8 cellular contexts compared by ENCODE assay signal in genomic region chr16:78098544-78099371, GRCh38. TPM values are rescaled to one million over a fixed set of nuclear protein-coding genes. Genes with fewer than 3 reads are reported as not detected.
A peak's percentile ranks its signal among the peaks of the same experiment; 100 is the strongest.
DNase-seq lines count a peak whose midpoint lies in the region; ATAC-seq and TF ChIP-seq lines count a peak whose summit lies in the region.

No MANE protein-coding gene starts in this region.

- peaks cover 18% of the 10 kb centered on the region for H3K4me1 ChIP-seq in CD4-positive, CD25-positive, alpha-beta regulatory T cell (ENCODE audit: control insufficient read depth, insufficient read depth, low read length, poor library complexity, severe bottlenecking)

- H3K27me3 ChIP-seq in CD4-positive, CD25-positive, alpha-beta regulatory T cell (ENCODE audit: control insufficient read depth, insufficient read depth, low read length), result peaks cover 2% of the 10 kb centered on the region
- H3K27me3 ChIP-seq in MG63, result no peaks in the 10 kb centered on the region

- peak overlapping the region; percentile 82 to 92 (median 83) for H3K27ac Mint-ChIP-seq in CD4-positive, CD25-positive, alpha-beta regulatory T cell
- peak overlapping the region; percentile 95 for H3K27ac Mint-ChIP-seq in dendritic cell treated with granulocyte-macrophage colony-stimulating factor and Interleukin-4, amounts not matched to agents 40 ng/mL and 50 ng/mL, for 4 days
- peak overlapping the region; percentile 64 for H3K27ac Mint-ChIP-seq in nephron progenitor cell

- peak overlapping the region; percentile 87 to 96 (median 90) for H3K4me3 Mint-ChIP-seq in CD4-positive, CD25-positive, alpha-beta regulatory T cell
- H3K4me3 Mint-ChIP-seq in dendritic cell treated with granulocyte-macrophage colony-stimulating factor and Interleukin-4, amounts not matched to agents 40 ng/mL and 50 ng/mL, for 4 days, result peak overlapping the region; percentile 95
- peak overlapping the region; percentile 89 for H3K4me3 Mint-ChIP-seq in nephron progenitor cell

- no peaks in the 10 kb centered on the region for H3K36me3 ChIP-seq in CD4-positive, CD25-positive, alpha-beta regulatory T cell (ENCODE audit: control insufficient read depth, insufficient read depth, low read length)
- H3K36me3 ChIP-seq in MG63, result no peaks in the 10 kb centered on the region

- H3K4me3 ChIP-seq in CD4-positive, CD25-positive, alpha-beta regulatory T cell (ENCODE audit: low read depth, low read length), result peak overlapping the region; percentile 88
- H3K4me3 ChIP-seq in MG63, result peak overlapping the region; percentile 73

- no peak for TF ChIP-seq CTCF in nephron progenitor cell (IDR thresholded peaks at IDR 0.05)

- no peaks in the 10 kb centered on the region for H3K36me3 Mint-ChIP-seq in CD4-positive, CD25-positive, alpha-beta regulatory T cell
- H3K36me3 Mint-ChIP-seq in dendritic cell treated with granulocyte-macrophage colony-stimulating factor and Interleukin-4, amounts not matched to agents 40 ng/mL and 50 ng/mL, for 4 days (ENCODE audit: low read depth), result peaks cover 6% of the 10 kb centered on the region
- H3K36me3 Mint-ChIP-seq in nephron progenitor cell (ENCODE audit: low read depth), result peaks cover 6% of the 10 kb centered on the region

- peak in 1 of 3 donors; percentile 1 for DNase-seq in CD4-positive, CD25-positive, alpha-beta regulatory T cell
- no peak for DNase-seq in MG63
- no peak for DNase-seq in nephron progenitor cell
- no peak for DNase-seq in NCI-H2227 (lab: John Stamatoyannopoulos, UW; ENCODE audit: unreplicated experiment)
- no peak for DNase-seq in NCI-H2107 treated with DMSO at 0.1 percent for 48 hours (lab: John Stamatoyannopoulos, UW; ENCODE audit: unreplicated experiment)
- DNase-seq in NCI-H128 (lab: John Stamatoyannopoulos, UW; ENCODE audit: unreplicated experiment), result no peak
- DNase-seq in NOMO-1 treated with DMSO at 0.1 percent for 48 hours (lab: John Stamatoyannopoulos, UW; ENCODE audit: unreplicated experiment), result no peak

- H3K9me3 ChIP-seq in CD4-positive, CD25-positive, alpha-beta regulatory T cell (ENCODE audit: control insufficient read depth in 2 of 2, low read length in 2 of 2), result no peaks in the 10 kb centered on the region
- no peaks in the 10 kb centered on the region for H3K9me3 ChIP-seq in MG63

- H3K9me3 Mint-ChIP-seq in CD4-positive, CD25-positive, alpha-beta regulatory T cell, result peaks cover 0 to 4% (median 0%) of the 10 kb centered on the region in 7 donors
- no peaks in the 10 kb centered on the region for H3K9me3 Mint-ChIP-seq in dendritic cell treated with granulocyte-macrophage colony-stimulating factor and Interleukin-4, amounts not matched to agents 40 ng/mL and 50 ng/mL, for 4 days
- peaks cover 10% of the 10 kb centered on the region for H3K9me3 Mint-ChIP-seq in nephron progenitor cell

- intact Hi-C loops in dendritic cell treated with granulocyte-macrophage colony-stimulating factor and Interleukin-4, amounts not matched to agents 40 ng/mL and 50 ng/mL, for 4 days (cut with micrococcal nuclease), result loop anchor here (2.0 kb wide), 1 partner anchor 376 kb away; the partner anchor contains the start of gene NUDT7

- H3K27me3 Mint-ChIP-seq in CD4-positive, CD25-positive, alpha-beta regulatory T cell, result peaks cover 16% of the 10 kb centered on the region
- peaks cover 10% of the 10 kb centered on the region for H3K27me3 Mint-ChIP-seq in dendritic cell treated with granulocyte-macrophage colony-stimulating factor and Interleukin-4, amounts not matched to agents 40 ng/mL and 50 ng/mL, for 4 days
- H3K27me3 Mint-ChIP-seq in nephron progenitor cell (ENCODE audit: low read depth, poor library complexity), result peaks cover 4% of the 10 kb centered on the region

- H3K27ac ChIP-seq in CD4-positive, CD25-positive, alpha-beta regulatory T cell (ENCODE audit: insufficient read depth, low read length, poor library complexity, severe bottlenecking), result peak overlapping the region; percentile 94

- peaks cover 11 to 38% (median 21%) of the 10 kb centered on the region in 4 donors for H3K4me1 Mint-ChIP-seq in CD4-positive, CD25-positive, alpha-beta regulatory T cell
- peaks cover 27% of the 10 kb centered on the region for H3K4me1 Mint-ChIP-seq in dendritic cell treated with granulocyte-macrophage colony-stimulating factor and Interleukin-4, amounts not matched to agents 40 ng/mL and 50 ng/mL, for 4 days (ENCODE audit: low read depth)
- peaks cover 39% of the 10 kb centered on the region for H3K4me1 Mint-ChIP-seq in nephron progenitor cell

- no peak for ATAC-seq in CD4-positive, CD25-positive, alpha-beta regulatory T cell (ENCODE audit: low read depth in 2 of 2)

RNA-seq across cellular contexts. Expression of gene WWOX, which starts 0.7 kb away (rescaled TPM):
- 18.6 TPM for total RNA-seq in CD4-positive, CD25-positive, alpha-beta regulatory T cell
- 10 to 100 TPM; 10.3 to 13.6 (median 11.9) TPM for polyA plus RNA-seq in CD4-positive, CD25-positive, alpha-beta regulatory T cell
- total RNA-seq in MG63 (2014; rRNA removed; shearing (Covaris generic); ENCODE audit: low replicate concordance), result 11.4 and 30.3 TPM in 2 replicates
